ENCODE assay signal across 8 cellular contexts in genomic region chr1:180631766-180632325, GRCh38. TPM values are rescaled to one million over a fixed set of nuclear protein-coding genes. Genes with fewer than 3 reads are reported as not detected.
A peak's percentile ranks its signal among the peaks of the same experiment; 100 is the strongest.
DNase-seq lines count a peak whose midpoint lies in the region; ATAC-seq lines count a peak whose summit lies in the region.

TSS of gene XPR1 (plus strand) at chr1:180632022. CDS start at chr1:180632202, 180 bp downstream.

- peaks cover 5% of the 10 kb centered on the region for H3K27me3 Mint-ChIP-seq in activated T-helper 1 cell treated with anti-CD3 and anti-CD28 coated beads, Interleukin-12 subunit alpha, Interleukin-12 subunit beta, Interleukin-2, Interleukin-4 antibody, amounts not matched to agents 30 ng/mL and 10 ng/mL and 1 ng/mL, durations not matched to agents 14 hours and 24 hours and 36 hours (ENCODE audit: insufficient read depth)
- peaks cover 0 to 10% (median 5%) of the 10 kb centered on the region in 5 donors for H3K27me3 Mint-ChIP-seq in naive thymus-derived CD4-positive, alpha-beta T cell
- peaks cover 4 to 8% of the 10 kb centered on the region in 2 donors for H3K27me3 Mint-ChIP-seq in stimulated activated naive B cell treated with anti-CD40 and anti-IgM and Interleukin-4, amounts not matched to agents 10 μg/mL and 1 μg/mL and 100 μg/mL, for 72 hours

- no peaks in the 10 kb centered on the region for H3K9me2 ChIP-seq in GM23248 (ENCODE audit: insufficient read depth)

- no peaks in the 10 kb centered on the region for H3K36me3 ChIP-seq in GM23248 (ENCODE audit: low read depth)
- peaks cover 0 to 5% (median 0%) of the 10 kb centered on the region in 3 experiments for H3K36me3 ChIP-seq in naive thymus-derived CD4-positive, alpha-beta T cell (ENCODE audit: control insufficient read depth in 2 of 3, insufficient read depth in 3 of 3, low read length in 3 of 3)

- peak within 1 kb of the TSS; percentile 94 for H3K4me2 ChIP-seq in GM23248 (ENCODE audit: unreplicated experiment)

- H3K79me2 ChIP-seq in GM23248 (ENCODE audit: insufficient read depth), result peaks cover 43% of the 10 kb centered on the region

- H3K27ac Mint-ChIP-seq in activated T-helper 1 cell treated with anti-CD3 and anti-CD28 coated beads, Interleukin-12 subunit alpha, Interleukin-12 subunit beta, Interleukin-2, Interleukin-4 antibody, amounts not matched to agents 30 ng/mL and 10 ng/mL and 1 ng/mL, durations not matched to agents 14 hours and 24 hours and 36 hours, result peak within 1 kb of the TSS; percentile 87
- peak within 1 kb of the TSS in 5 of 9 donors; percentile 91 to 95 (median 93) for H3K27ac Mint-ChIP-seq in naive thymus-derived CD4-positive, alpha-beta T cell
- peak within 1 kb of the TSS; percentile 79 for H3K27ac Mint-ChIP-seq in stimulated activated naive B cell treated with anti-CD40 and anti-IgM and Interleukin-4, amounts not matched to agents 10 μg/mL and 1 μg/mL and 100 μg/mL, for 72 hours

- DNase-seq in EH (ENCODE audit: low read depth) (peak; percentile 99), GM23248 (peak; percentile 100), LHCN-M2 (ENCODE audit: low read depth) (peak; percentile 98), RPMI7951 (ENCODE audit: low read depth) (peak; percentile 96), fibroblast of gingiva (ENCODE audit: low read depth) (peak; percentile 99)
- DNase-seq in activated T-helper 1 cell treated with anti-CD3 and anti-CD28 coated beads, Interleukin-12 subunit alpha, Interleukin-12 subunit beta, Interleukin-2, Interleukin-4 antibody, amounts not matched to agents 30 ng/mL and 10 ng/mL and 1 ng/mL, durations not matched to agents 14 hours and 24 hours and 36 hours (ENCODE audit: low spot score), result peak; percentile 91
- peak; percentile 80 to 99 (median 96) for DNase-seq in naive thymus-derived CD4-positive, alpha-beta T cell
- DNase-seq in stimulated activated naive B cell treated with anti-CD40 and anti-IgM and Interleukin-4, amounts not matched to agents 10 μg/mL and 1 μg/mL and 100 μg/mL, for 72 hours, result peak; percentile 95

- peak within 1 kb of the TSS; percentile 66 for H3K27ac ChIP-seq in GM23248
- peak within 1 kb of the TSS; percentile 94 for H3K27ac ChIP-seq in naive thymus-derived CD4-positive, alpha-beta T cell (ENCODE audit: low read depth, low read length)

- no peaks in the 10 kb centered on the region for H3K36me3 Mint-ChIP-seq in activated T-helper 1 cell treated with anti-CD3 and anti-CD28 coated beads, Interleukin-12 subunit alpha, Interleukin-12 subunit beta, Interleukin-2, Interleukin-4 antibody, amounts not matched to agents 30 ng/mL and 10 ng/mL and 1 ng/mL, durations not matched to agents 14 hours and 24 hours and 36 hours (ENCODE audit: low read depth)
- H3K36me3 Mint-ChIP-seq in naive thymus-derived CD4-positive, alpha-beta T cell, result peaks cover 0 to 4% (median 4%) of the 10 kb centered on the region in 5 donors
- H3K36me3 Mint-ChIP-seq in stimulated activated naive B cell treated with anti-CD40 and anti-IgM and Interleukin-4, amounts not matched to agents 10 μg/mL and 1 μg/mL and 100 μg/mL, for 72 hours, result peaks cover 0 to 3% of the 10 kb centered on the region in 2 donors

- peak; percentile 99 for ATAC-seq in naive thymus-derived CD4-positive, alpha-beta T cell
- peak; percentile 96 to 98 for ATAC-seq in stimulated activated naive B cell treated with anti-CD40 and anti-IgM and Interleukin-4, amounts not matched to agents 10 μg/mL and 1 μg/mL and 100 μg/mL, for 72 hours (replicated peaks)

- 0 out of 2 replicates have a peak, but pooled peaks cover under 1% of the 10 kb centered on the region for H3K27me3 ChIP-seq in GM23248 (replicated peaks; ENCODE audit: insufficient read depth)
- no peaks in the 10 kb centered on the region for H3K27me3 ChIP-seq in naive thymus-derived CD4-positive, alpha-beta T cell (ENCODE audit: control insufficient read depth in 2 of 2, insufficient read depth in 2 of 2, low read length in 2 of 2)

- 1 to 3% methylated on average over 21 to 28 of the region's 41 CpGs for WGBS in GM23248 (ENCODE audit: low coverage in 1 of 2, low lambda C conversion rate in 2 of 2, missing lambda C conversion rate in 2 of 2), 2 experiments

- intact Hi-C loops in activated T-helper 1 cell treated with anti-CD3 and anti-CD28 coated beads, Interleukin-12 subunit alpha, Interleukin-12 subunit beta, Interleukin-2, Interleukin-4 antibody, amounts not matched to agents 30 ng/mL and 10 ng/mL and 1 ng/mL, durations not matched to agents 14 hours and 24 hours and 36 hours (cut with micrococcal nuclease), result loop anchor here (1.0 to 5.0 kb wide), 14 partner anchors 47 to 1505 kb away; partner anchors contain the start of genes ACBD6, CEP350 and QSOX1
- intact Hi-C loops in naive thymus-derived CD4-positive, alpha-beta T cell (cut with micrococcal nuclease), result loop anchor here (1.0 to 10.0 kb wide), 27 partner anchors 47 to 1907 kb away; partner anchors contain the start of genes ACBD6 (in 2 of the 2), IER5 (in 2 of the 2), QSOX1 (in 2 of the 2) and STX6 (in 2 of the 2)

- 0 out of 2 replicates have a peak, but pooled peaks cover 11% of the 10 kb centered on the region for H4K20me1 ChIP-seq in GM23248 (ENCODE audit: insufficient read depth)

- CTCF ChIA-PET in naive thymus-derived CD4-positive, alpha-beta T cell (lab: Charles Lee), result interaction anchor here (0.7 kb wide), 2 partner anchors 130 to 785 kb away, joined by 4 read pairs; no protein-coding TSS in a partner anchor

- H3K4me1 Mint-ChIP-seq in activated T-helper 1 cell treated with anti-CD3 and anti-CD28 coated beads, Interleukin-12 subunit alpha, Interleukin-12 subunit beta, Interleukin-2, Interleukin-4 antibody, amounts not matched to agents 30 ng/mL and 10 ng/mL and 1 ng/mL, durations not matched to agents 14 hours and 24 hours and 36 hours (ENCODE audit: low read depth), result peaks cover 8% of the 10 kb centered on the region
- peaks cover 0 to 19% (median 13%) of the 10 kb centered on the region in 7 donors for H3K4me1 Mint-ChIP-seq in naive thymus-derived CD4-positive, alpha-beta T cell
- peaks cover 7 to 18% of the 10 kb centered on the region in 2 donors for H3K4me1 Mint-ChIP-seq in stimulated activated naive B cell treated with anti-CD40 and anti-IgM and Interleukin-4, amounts not matched to agents 10 μg/mL and 1 μg/mL and 100 μg/mL, for 72 hours

- in situ Hi-C loops in GM23248 (cut with MboI), result no loop called here

- H3K4me3 Mint-ChIP-seq in activated T-helper 1 cell treated with anti-CD3 and anti-CD28 coated beads, Interleukin-12 subunit alpha, Interleukin-12 subunit beta, Interleukin-2, Interleukin-4 antibody, amounts not matched to agents 30 ng/mL and 10 ng/mL and 1 ng/mL, durations not matched to agents 14 hours and 24 hours and 36 hours, result peak within 1 kb of the TSS; percentile 87
- no peak within 1 kb of the TSS for H3K4me3 Mint-ChIP-seq in naive thymus-derived CD4-positive, alpha-beta T cell
- H3K4me3 Mint-ChIP-seq in stimulated activated naive B cell treated with anti-CD40 and anti-IgM and Interleukin-4, amounts not matched to agents 10 μg/mL and 1 μg/mL and 100 μg/mL, for 72 hours, result no peak within 1 kb of the TSS

- H3K4me1 ChIP-seq in GM23248 (ENCODE audit: insufficient read depth), result peaks cover 23% of the 10 kb centered on the region
- H3K4me1 ChIP-seq in naive thymus-derived CD4-positive, alpha-beta T cell (ENCODE audit: control insufficient read depth in 2 of 2, insufficient read depth in 2 of 2, low read length in 2 of 2), result peaks cover 12 to 16% of the 10 kb centered on the region in 2 donors

- H3K9me3 Mint-ChIP-seq in activated T-helper 1 cell treated with anti-CD3 and anti-CD28 coated beads, Interleukin-12 subunit alpha, Interleukin-12 subunit beta, Interleukin-2, Interleukin-4 antibody, amounts not matched to agents 30 ng/mL and 10 ng/mL and 1 ng/mL, durations not matched to agents 14 hours and 24 hours and 36 hours, result no peaks in the 10 kb centered on the region
- peaks cover 0 to 3% (median 0%) of the 10 kb centered on the region in 11 donors for H3K9me3 Mint-ChIP-seq in naive thymus-derived CD4-positive, alpha-beta T cell
- H3K9me3 Mint-ChIP-seq in stimulated activated naive B cell treated with anti-CD40 and anti-IgM and Interleukin-4, amounts not matched to agents 10 μg/mL and 1 μg/mL and 100 μg/mL, for 72 hours, result no peaks in the 10 kb centered on the region

- peak within 1 kb of the TSS; percentile 85 for H3K4me3 ChIP-seq in GM23248
- H3K4me3 ChIP-seq in naive thymus-derived CD4-positive, alpha-beta T cell (ENCODE audit: low read length), result peak within 1 kb of the TSS; percentile 85

- POLR2A ChIA-PET in naive thymus-derived CD4-positive, alpha-beta T cell (lab: Charles Lee), result interaction anchor here (0.5 to 2.7 kb wide), 5 partner anchors 9 to 353 kb away, joined by 3 to 14 read pairs (median 4); partner anchors contain the start of gene ACBD6

- peak within 1 kb of the TSS; percentile 93 for H2AFZ ChIP-seq in GM23248

- H3F3A ChIP-seq in GM23248 (ENCODE audit: insufficient read depth), result no peaks in the 10 kb centered on the region

- peak within 1 kb of the TSS; percentile 81 for H3K9ac ChIP-seq in GM23248

- H3K9me3 ChIP-seq in GM23248 (ENCODE audit: low read depth), result no peaks in the 10 kb centered on the region
- H3K9me3 ChIP-seq in naive thymus-derived CD4-positive, alpha-beta T cell (ENCODE audit: control insufficient read depth in 2 of 3, low read length in 3 of 3), result no peaks in the 10 kb centered on the region

RNA-seq across cellular contexts. Expression of gene XPR1, which starts in this region (rescaled TPM):
- 11.9 and 15.6 TPM in 2 replicates for total RNA-seq in GM23248 (2014; rRNA removed; shearing (Covaris generic))
- 4.9 and 5.4 TPM in 2 replicates for polyA plus RNA-seq in GM23248 (2016; fragmentation: Nextera tagmentation; extraction: Ambion mirVana)
- total RNA-seq in LHCN-M2 (2014; rRNA removed), result 22.2 and 27.0 TPM in 2 replicates
- 14.4 TPM for polyA plus RNA-seq in LHCN-M2 (2012)
- total RNA-seq in RPMI7951 (2014; rRNA removed; shearing (Covaris generic)), result 19.9 and 20.3 TPM in 2 replicates
- 21.1 and 21.2 TPM in 2 replicates for total RNA-seq in activated T-helper 1 cell treated with anti-CD3 and anti-CD28 coated beads, Interleukin-12 subunit alpha, Interleukin-12 subunit beta, Interleukin-2, Interleukin-4 antibody, amounts not matched to agents 30 ng/mL and 10 ng/mL and 1 ng/mL, durations not matched to agents 14 hours and 24 hours and 36 hours
- 10 to 100 TPM; 12.9 to 19.7 (median 15.4) TPM for total RNA-seq in naive thymus-derived CD4-positive, alpha-beta T cell
- polyA plus RNA-seq in naive thymus-derived CD4-positive, alpha-beta T cell, result 1 to 10 TPM; 5.4 to 6.5 TPM

Comparison
In these comparisons a context has a peak if more than half of its experiments do, and no peak if none do; other contexts are left out.
1. Peak in every context shown above with its lines: DNase-seq, ATAC-seq, H3K4me3 ChIP-seq and H3K27ac ChIP-seq.